1 cellular context compared by ENCODE assay signal in the genomic region with DNA sequence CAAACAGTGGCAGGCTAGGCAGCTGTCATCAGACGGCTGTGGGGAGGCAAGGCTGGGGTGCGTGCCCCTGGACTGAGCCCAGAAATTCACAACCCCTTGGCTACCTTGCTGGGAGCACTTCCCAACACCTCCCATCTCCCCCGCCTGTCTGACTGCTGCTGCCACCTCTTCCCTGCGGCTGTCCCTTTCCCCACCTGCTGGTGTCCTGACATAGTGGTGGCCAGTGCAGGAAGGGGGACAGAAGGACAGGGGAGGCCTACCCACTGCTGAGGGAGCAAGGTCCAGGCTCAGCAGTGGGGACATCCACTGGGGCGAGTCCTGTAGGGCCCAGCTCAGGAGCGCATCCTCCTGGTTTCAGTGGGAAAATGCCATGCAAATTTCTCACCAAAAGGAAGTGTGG.
TF ChIP-seq lines count a peak whose summit lies in the region.

No MANE protein-coding gene starts in this region.

TF ChIP-seq in K562, 482 proteins besides CTCF, POLR2A, EP300 and RAD21:
- TF ChIP-seq ZNF436 (CRISPR knock-in tag; IDR thresholded peaks at IDR 0.05) (no peak), PHF20 (IDR thresholded peaks at IDR 0.05; ENCODE audit: partially characterized antibody) (no peak), RB1 (IDR thresholded peaks at IDR 0.05; ENCODE audit: low read depth) (no peak), BMI1 (IDR thresholded peaks at IDR 0.05; ENCODE audit: low read length) (no peak), ELF1 (tag; IDR thresholded peaks at IDR 0.05) (no peak), PHF21A (IDR thresholded peaks at IDR 0.05; ENCODE audit: borderline replicate concordance, low read depth) (no peak), ZNF311 (CRISPR knock-in tag; IDR thresholded peaks at IDR 0.05) (no peak), HDAC2 (IDR thresholded peaks at IDR 0.05) (no peak), ZNF140 (CRISPR knock-in tag; IDR thresholded peaks at IDR 0.05) (no peak), YY1 (IDR thresholded peaks at IDR 0.05; ENCODE audit: borderline replicate concordance in 1 of 3, control insufficient read depth in 1 of 3, extremely low read depth in 1 of 3, insufficient read depth in 3 of 3, insufficient read length in 1 of 3, insufficient replicate concordance in 2 of 3, low read depth in 1 of 3, low read length in 2 of 3) (no peak), TCF3 (CRISPR knock-in tag; IDR thresholded peaks at IDR 0.05) (no peak)
- TF ChIP-seq, protein P1, sequence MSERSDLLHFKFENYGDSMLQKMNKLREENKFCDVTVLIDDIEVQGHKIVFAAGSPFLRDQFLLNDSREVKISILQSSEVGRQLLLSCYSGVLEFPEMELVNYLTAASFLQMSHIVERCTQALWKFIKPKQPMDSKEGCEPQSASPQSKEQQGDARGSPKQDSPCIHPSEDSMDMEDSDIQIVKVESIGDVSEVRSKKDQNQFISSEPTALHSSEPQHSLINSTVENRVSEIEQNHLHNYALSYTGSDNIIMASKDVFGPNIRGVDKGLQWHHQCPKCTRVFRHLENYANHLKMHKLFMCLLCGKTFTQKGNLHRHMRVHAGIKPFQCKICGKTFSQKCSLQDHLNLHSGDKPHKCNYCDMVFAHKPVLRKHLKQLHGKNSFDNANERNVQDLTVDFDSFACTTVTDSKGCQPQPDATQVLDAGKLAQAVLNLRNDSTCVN (CRISPR knock-in tag; IDR thresholded peaks at IDR 0.05) = no peak
- TF ChIP-seq, protein P2, sequence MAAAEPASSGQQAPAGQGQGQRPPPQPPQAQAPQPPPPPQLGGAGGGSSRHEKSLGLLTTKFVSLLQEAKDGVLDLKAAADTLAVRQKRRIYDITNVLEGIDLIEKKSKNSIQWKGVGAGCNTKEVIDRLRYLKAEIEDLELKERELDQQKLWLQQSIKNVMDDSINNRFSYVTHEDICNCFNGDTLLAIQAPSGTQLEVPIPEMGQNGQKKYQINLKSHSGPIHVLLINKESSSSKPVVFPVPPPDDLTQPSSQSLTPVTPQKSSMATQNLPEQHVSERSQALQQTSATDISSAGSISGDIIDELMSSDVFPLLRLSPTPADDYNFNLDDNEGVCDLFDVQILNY (CRISPR knock-in tag; IDR thresholded peaks at IDR 0.05) = no peak
- TF ChIP-seq, protein P3, sequence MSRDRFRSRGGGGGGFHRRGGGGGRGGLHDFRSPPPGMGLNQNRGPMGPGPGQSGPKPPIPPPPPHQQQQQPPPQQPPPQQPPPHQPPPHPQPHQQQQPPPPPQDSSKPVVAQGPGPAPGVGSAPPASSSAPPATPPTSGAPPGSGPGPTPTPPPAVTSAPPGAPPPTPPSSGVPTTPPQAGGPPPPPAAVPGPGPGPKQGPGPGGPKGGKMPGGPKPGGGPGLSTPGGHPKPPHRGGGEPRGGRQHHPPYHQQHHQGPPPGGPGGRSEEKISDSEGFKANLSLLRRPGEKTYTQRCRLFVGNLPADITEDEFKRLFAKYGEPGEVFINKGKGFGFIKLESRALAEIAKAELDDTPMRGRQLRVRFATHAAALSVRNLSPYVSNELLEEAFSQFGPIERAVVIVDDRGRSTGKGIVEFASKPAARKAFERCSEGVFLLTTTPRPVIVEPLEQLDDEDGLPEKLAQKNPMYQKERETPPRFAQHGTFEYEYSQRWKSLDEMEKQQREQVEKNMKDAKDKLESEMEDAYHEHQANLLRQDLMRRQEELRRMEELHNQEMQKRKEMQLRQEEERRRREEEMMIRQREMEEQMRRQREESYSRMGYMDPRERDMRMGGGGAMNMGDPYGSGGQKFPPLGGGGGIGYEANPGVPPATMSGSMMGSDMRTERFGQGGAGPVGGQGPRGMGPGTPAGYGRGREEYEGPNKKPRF (IDR thresholded peaks at IDR 0.05; ENCODE audit: low read depth, low read length) = no peak
- TF ChIP-seq, protein P4, sequence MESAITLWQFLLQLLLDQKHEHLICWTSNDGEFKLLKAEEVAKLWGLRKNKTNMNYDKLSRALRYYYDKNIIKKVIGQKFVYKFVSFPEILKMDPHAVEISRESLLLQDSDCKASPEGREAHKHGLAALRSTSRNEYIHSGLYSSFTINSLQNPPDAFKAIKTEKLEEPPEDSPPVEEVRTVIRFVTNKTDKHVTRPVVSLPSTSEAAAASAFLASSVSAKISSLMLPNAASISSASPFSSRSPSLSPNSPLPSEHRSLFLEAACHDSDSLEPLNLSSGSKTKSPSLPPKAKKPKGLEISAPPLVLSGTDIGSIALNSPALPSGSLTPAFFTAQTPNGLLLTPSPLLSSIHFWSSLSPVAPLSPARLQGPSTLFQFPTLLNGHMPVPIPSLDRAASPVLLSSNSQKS (CRISPR knock-in tag; IDR thresholded peaks at IDR 0.05) = no peak
